16 cellular contexts compared by ENCODE assay signal in genomic region chr12:109697877-109698468, GRCh38.
"Had no signal": no experiment of that assay in that cellular context is flagged by ENCODE, and none has a peak within 500 bp of the region (broad histone marks: within the 10 kb centered on the region; RNA-seq: fewer than 3 reads in every experiment).

No MANE protein-coding gene starts in this region.

- H3K4me1 Mint-ChIP-seq: activated CD4-positive, alpha-beta memory T cell treated with anti-CD3 and anti-CD28 coated beads, Interleukin-2, amount 10 ng/mL, durations not matched to agents 7 days and 5 days; activated CD4-positive, alpha-beta T cell treated with anti-CD3 and anti-CD28 coated beads for 36 hours; activated naive CD8-positive, alpha-beta T cell treated with anti-CD3 and anti-CD28 coated beads, Interleukin-2, amount 10 ng/mL, durations not matched to agents 7 days and 5 days had no signal

- DNase-seq: activated CD4-positive, alpha-beta memory T cell treated with anti-CD3 and anti-CD28 coated beads, Interleukin-2, amount 10 ng/mL, durations not matched to agents 7 days and 5 days; activated CD4-positive, alpha-beta T cell treated with anti-CD3 and anti-CD28 coated beads for 36 hours; activated gamma-delta T cell treated with Interleukin-2 at 50 U/mL for 16 hours; activated naive CD8-positive, alpha-beta T cell treated with anti-CD3 and anti-CD28 coated beads, Interleukin-2, amount 10 ng/mL, durations not matched to agents 7 days and 5 days; activated T-cell treated with anti-CD3 and anti-CD28 coated beads, Interleukin-2, amount 50 U/mL, for 72 hours; anterior cingulate cortex; foreskin keratinocyte; head of caudate nucleus; left lung; nephron progenitor cell; stimulated activated CD4-positive, alpha-beta T cell treated with anti-CD3 and anti-CD28 coated beads, Interleukin-4, amount 100 ng/mL, for 4 hours; stimulated activated naive CD8-positive, alpha-beta T cell treated with anti-CD3 and anti-CD28 coated beads, Interleukin-15, amount 100 ng/mL, for 72 hours had no signal

- H3K36me3 Mint-ChIP-seq: activated naive CD8-positive, alpha-beta T cell treated with anti-CD3 and anti-CD28 coated beads, Interleukin-2, amount 10 ng/mL, durations not matched to agents 7 days and 5 days had no signal

- H3K4me3 Mint-ChIP-seq: activated CD4-positive, alpha-beta memory T cell treated with anti-CD3 and anti-CD28 coated beads, Interleukin-2, amount 10 ng/mL, durations not matched to agents 7 days and 5 days; activated CD4-positive, alpha-beta T cell treated with anti-CD3 and anti-CD28 coated beads for 36 hours; activated naive CD8-positive, alpha-beta T cell treated with anti-CD3 and anti-CD28 coated beads, Interleukin-2, amount 10 ng/mL, durations not matched to agents 7 days and 5 days; activated T-cell treated with anti-CD3 and anti-CD28 coated beads, Interleukin-2, amount 50 U/mL, for 72 hours; nephron progenitor cell; stimulated activated naive CD8-positive, alpha-beta T cell treated with anti-CD3 and anti-CD28 coated beads, Interleukin-15, amount 100 ng/mL, for 72 hours had no signal

- H3K27ac Mint-ChIP-seq: activated CD4-positive, alpha-beta memory T cell treated with anti-CD3 and anti-CD28 coated beads, Interleukin-2, amount 10 ng/mL, durations not matched to agents 7 days and 5 days; activated CD4-positive, alpha-beta T cell treated with anti-CD3 and anti-CD28 coated beads for 36 hours; activated naive CD8-positive, alpha-beta T cell treated with anti-CD3 and anti-CD28 coated beads, Interleukin-2, amount 10 ng/mL, durations not matched to agents 7 days and 5 days; activated T-cell treated with anti-CD3 and anti-CD28 coated beads, Interleukin-2, amount 50 U/mL, for 72 hours; nephron progenitor cell; stimulated activated naive CD8-positive, alpha-beta T cell treated with anti-CD3 and anti-CD28 coated beads, Interleukin-15, amount 100 ng/mL, for 72 hours had no signal

- H3K9me3 Mint-ChIP-seq: activated CD4-positive, alpha-beta memory T cell treated with anti-CD3 and anti-CD28 coated beads, Interleukin-2, amount 10 ng/mL, durations not matched to agents 7 days and 5 days; activated naive CD8-positive, alpha-beta T cell treated with anti-CD3 and anti-CD28 coated beads, Interleukin-2, amount 10 ng/mL, durations not matched to agents 7 days and 5 days; activated T-cell treated with anti-CD3 and anti-CD28 coated beads, Interleukin-2, amount 50 U/mL, for 72 hours; nephron progenitor cell; stimulated activated naive CD8-positive, alpha-beta T cell treated with anti-CD3 and anti-CD28 coated beads, Interleukin-15, amount 100 ng/mL, for 72 hours had no signal

- H3K36me3 ChIP-seq: breast epithelium, left lung, thoracic aorta had no signal

- H3K27me3 ChIP-seq: breast epithelium had no signal

- ATAC-seq: activated CD4-positive, alpha-beta T cell treated with anti-CD3 and anti-CD28 coated beads for 36 hours; activated T-cell treated with anti-CD3 and anti-CD28 coated beads, Interleukin-2, amount 50 U/mL, for 72 hours; foreskin keratinocyte; left lung; stimulated activated naive CD8-positive, alpha-beta T cell treated with anti-CD3 and anti-CD28 coated beads, Interleukin-15, amount 100 ng/mL, for 72 hours had no signal

- H3K27ac ChIP-seq: breast epithelium, foreskin keratinocyte, left lung, parathyroid adenoma, skin epidermis, thoracic aorta had no signal

- H3K4me3 ChIP-seq: breast epithelium, left lung, skin epidermis, thoracic aorta had no signal

- H3K4me1 ChIP-seq: breast epithelium, foreskin keratinocyte, left lung had no signal

- H3K9me3 ChIP-seq: breast epithelium, left lung, thoracic aorta had no signal
